16 cellular contexts compared by ENCODE assay signal in the genomic region with DNA sequence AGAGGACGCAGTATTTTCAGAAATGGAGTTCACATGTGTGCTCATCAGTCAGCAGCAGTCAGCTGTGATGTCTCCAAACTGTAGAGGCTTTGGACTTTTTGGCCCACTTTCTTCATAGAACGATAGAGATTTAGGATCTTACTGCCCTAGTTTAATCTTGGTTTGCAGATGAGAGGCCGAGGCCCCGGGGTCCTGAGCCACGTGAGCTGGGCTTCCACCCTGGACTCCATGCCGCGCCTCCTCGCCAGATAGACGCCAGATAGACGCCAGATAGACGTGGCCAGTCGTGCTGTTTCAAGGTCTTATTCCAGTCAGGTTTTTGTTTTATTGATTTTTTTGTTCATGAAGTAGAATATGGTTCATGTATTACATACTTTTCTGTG. TPM values are rescaled to one million over a fixed set of nuclear protein-coding genes. Genes with fewer than 3 reads are reported as not detected.
A peak's percentile ranks its signal among the peaks of the same experiment; 100 is the strongest.
DNase-seq lines count a peak whose midpoint lies in the region; TF ChIP-seq lines count a peak whose summit lies in the region.
"Had no signal": no experiment of that assay in that cellular context is flagged by ENCODE, and none has a peak within 500 bp of the region (broad histone marks: within the 10 kb centered on the region; RNA-seq: fewer than 3 reads in every experiment).

No MANE protein-coding gene starts in this region.

- H3K4me1 ChIP-seq in ectodermal cell (ENCODE audit: control insufficient read depth, insufficient read depth, low read length) = peaks cover 33% of the 10 kb centered on the region
- H3K4me1 ChIP-seq: BE2C had no signal

- no peak overlapping the region for H2AFZ ChIP-seq in neural cell (ENCODE audit: low read depth, low read length)

- H3F3A ChIP-seq in neural cell (ENCODE audit: insufficient read depth, low read length, poor library complexity, severe bottlenecking) = no peaks in the 10 kb centered on the region

- no peaks in the 10 kb centered on the region for H3K36me3 ChIP-seq in ectodermal cell (ENCODE audit: control insufficient read depth, insufficient read depth, low read length)
- no peaks in the 10 kb centered on the region for H3K36me3 ChIP-seq in neural cell (ENCODE audit: insufficient read depth, low read length)
- H3K36me3 ChIP-seq: BE2C had no signal

- H3K4me3 ChIP-seq in ectodermal cell (ENCODE audit: insufficient read depth, low read depth, low read length) (no peak overlapping the region), neural cell (ENCODE audit: low read length) (peak overlapping the region; percentile 31)

- H3K9me3 ChIP-seq in ectodermal cell (ENCODE audit: control insufficient read depth, low read length) (no peaks in the 10 kb centered on the region), neural cell (ENCODE audit: low read length) (no peaks in the 10 kb centered on the region)
- H3K9me3 ChIP-seq: BE2C had no signal

- WGBS in ectodermal cell, 2 experiments = 70 to 74% methylated on average over 12 of the region's 12 CpGs

- no peak overlapping the region for H3K4me3 Mint-ChIP-seq in type B pancreatic cell
- H3K4me3 Mint-ChIP-seq: CD4-positive, alpha-beta T cell had no signal

- H3K36me3 Mint-ChIP-seq in type B pancreatic cell = no peaks in the 10 kb centered on the region

- no peaks in the 10 kb centered on the region for H3K79me2 ChIP-seq in neural cell (replicated peaks; ENCODE audit: insufficient read depth, low read length)

- TF ChIP-seq EP300 in neural cell (conservative IDR thresholded peaks at IDR 0.05; ENCODE audit: poor library complexity, severe bottlenecking) = no peak

- H3K4me1 Mint-ChIP-seq in type B pancreatic cell (ENCODE audit: unreplicated experiment) = peaks cover 32% of the 10 kb centered on the region

- H3K27me3 Mint-ChIP-seq in type B pancreatic cell = no peaks in the 10 kb centered on the region
- H3K27me3 Mint-ChIP-seq: CD4-positive, alpha-beta T cell had no signal

- no peaks in the 10 kb centered on the region for H3K9me3 Mint-ChIP-seq in type B pancreatic cell
- H3K9me3 Mint-ChIP-seq: CD4-positive, alpha-beta T cell had no signal

- no peaks in the 10 kb centered on the region for H4K20me1 ChIP-seq in neural cell (ENCODE audit: insufficient read depth)

- H3K9me2 ChIP-seq in neural cell (ENCODE audit: insufficient read depth, low read length) = no peaks in the 10 kb centered on the region

- TF ChIP-seq RAD21 in neural cell (conservative IDR thresholded peaks at IDR 0.05) = no peak

- no peak overlapping the region for H3K4me2 ChIP-seq in neural cell (ENCODE audit: low read length)

- peak overlapping the region; percentile 50 for H3K9ac ChIP-seq in neural cell (ENCODE audit: low read length)

- peak; percentile 14 for DNase-seq in activated effector memory CD4-positive, alpha-beta T cell treated with anti-CD3 and anti-CD28 coated beads, Interleukin-2, amount 50 U/mL, for 16 hours
- DNase-seq in activated effector memory CD4-positive, alpha-beta T cell treated with Interleukin-2 at 50 U/mL for 16 hours = no peak
- DNase-seq in type B pancreatic cell (ENCODE audit: extremely low spot score, unreplicated experiment) (no peak), COLO668 (lab: John Stamatoyannopoulos, UW; ENCODE audit: unreplicated experiment) (no peak), NCI-H446 treated with DMSO at 0.1 percent for 48 hours (lab: John Stamatoyannopoulos, UW) (no peak), OCI-M1 (lab: John Stamatoyannopoulos, UW) (no peak)
- DNase-seq: 8988T; BE2C; CD4-positive, alpha-beta T cell; HCEC 1CT; NCI-H1417; NCI-H774; PC-3 had no signal

- H3K27ac Mint-ChIP-seq in type B pancreatic cell = peak overlapping the region; percentile 21
- H3K27ac Mint-ChIP-seq: CD4-positive, alpha-beta T cell had no signal

- peaks cover 8% of the 10 kb centered on the region for H3K27me3 ChIP-seq in ectodermal cell (ENCODE audit: control insufficient read depth, insufficient read depth, low read length, poor library complexity, severe bottlenecking)
- no peaks in the 10 kb centered on the region for H3K27me3 ChIP-seq in neural cell (ENCODE audit: insufficient read depth, low read depth, low read length)
- H3K27me3 ChIP-seq: BE2C had no signal

- H3K27ac ChIP-seq in ectodermal cell (ENCODE audit: insufficient read depth, low read depth, low read length, poor library complexity, severe bottlenecking) = peak overlapping the region; percentile 62
- peak overlapping the region; percentile 72 for H3K27ac ChIP-seq in neural cell (ENCODE audit: low read length)
- H3K27ac ChIP-seq: RWPE1 had no signal

- no peak for TF ChIP-seq CTCF in neural cell (IDR thresholded peaks at IDR 0.05; ENCODE audit: poor library complexity, severe bottlenecking)
- no peak for TF ChIP-seq CTCF in type B pancreatic cell (conservative IDR thresholded peaks at IDR 0.05)

TF ChIP-seq in neural cell, 6 proteins besides CTCF, POLR2A, EP300 and RAD21:
- no peak for TF ChIP-seq SMC3 (conservative IDR thresholded peaks at IDR 0.05; ENCODE audit: poor library complexity)
- TF ChIP-seq POLR2AphosphoS5 (IDR thresholded peaks at IDR 0.05) = no peak
- no peak for TF ChIP-seq TAF1 (IDR thresholded peaks at IDR 0.05; ENCODE audit: low read depth)
- TF ChIP-seq MXI1 (conservative IDR thresholded peaks at IDR 0.05; ENCODE audit: poor library complexity, severe bottlenecking) = no peak
- no peak for TF ChIP-seq EZH2 (IDR thresholded peaks at IDR 0.05; ENCODE audit: borderline replicate concordance, insufficient read depth, low read length, poor library complexity, severe bottlenecking)
- TF ChIP-seq, protein P1, sequence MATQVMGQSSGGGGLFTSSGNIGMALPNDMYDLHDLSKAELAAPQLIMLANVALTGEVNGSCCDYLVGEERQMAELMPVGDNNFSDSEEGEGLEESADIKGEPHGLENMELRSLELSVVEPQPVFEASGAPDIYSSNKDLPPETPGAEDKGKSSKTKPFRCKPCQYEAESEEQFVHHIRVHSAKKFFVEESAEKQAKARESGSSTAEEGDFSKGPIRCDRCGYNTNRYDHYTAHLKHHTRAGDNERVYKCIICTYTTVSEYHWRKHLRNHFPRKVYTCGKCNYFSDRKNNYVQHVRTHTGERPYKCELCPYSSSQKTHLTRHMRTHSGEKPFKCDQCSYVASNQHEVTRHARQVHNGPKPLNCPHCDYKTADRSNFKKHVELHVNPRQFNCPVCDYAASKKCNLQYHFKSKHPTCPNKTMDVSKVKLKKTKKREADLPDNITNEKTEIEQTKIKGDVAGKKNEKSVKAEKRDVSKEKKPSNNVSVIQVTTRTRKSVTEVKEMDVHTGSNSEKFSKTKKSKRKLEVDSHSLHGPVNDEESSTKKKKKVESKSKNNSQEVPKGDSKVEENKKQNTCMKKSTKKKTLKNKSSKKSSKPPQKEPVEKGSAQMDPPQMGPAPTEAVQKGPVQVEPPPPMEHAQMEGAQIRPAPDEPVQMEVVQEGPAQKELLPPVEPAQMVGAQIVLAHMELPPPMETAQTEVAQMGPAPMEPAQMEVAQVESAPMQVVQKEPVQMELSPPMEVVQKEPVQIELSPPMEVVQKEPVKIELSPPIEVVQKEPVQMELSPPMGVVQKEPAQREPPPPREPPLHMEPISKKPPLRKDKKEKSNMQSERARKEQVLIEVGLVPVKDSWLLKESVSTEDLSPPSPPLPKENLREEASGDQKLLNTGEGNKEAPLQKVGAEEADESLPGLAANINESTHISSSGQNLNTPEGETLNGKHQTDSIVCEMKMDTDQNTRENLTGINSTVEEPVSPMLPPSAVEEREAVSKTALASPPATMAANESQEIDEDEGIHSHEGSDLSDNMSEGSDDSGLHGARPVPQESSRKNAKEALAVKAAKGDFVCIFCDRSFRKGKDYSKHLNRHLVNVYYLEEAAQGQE (IDR thresholded peaks at IDR 0.05; ENCODE audit: borderline replicate concordance) = no peak

RNA-seq across cellular contexts. Expression of gene MCF2L, which starts 11.7 kb away (rescaled TPM):
- polyA plus RNA-seq in ectodermal cell (2013, experiment 1 of 4) = 40.0 TPM
- 57.3 TPM for polyA plus RNA-seq in ectodermal cell (2013, experiment 2 of 4)
- polyA plus RNA-seq in ectodermal cell (2013, experiment 3 of 4) = 29.8 TPM
- polyA plus RNA-seq in ectodermal cell (2013, experiment 4 of 4) = 32.4 TPM
- 88.0 and 95.2 TPM in 2 replicates for polyA plus RNA-seq in neural cell
- 123 and 129 TPM in 2 replicates for polyA minus RNA-seq in neural cell
- total RNA-seq in type B pancreatic cell (ENCODE audit: low replicate concordance) = 37.3 and 46.9 TPM in 2 replicates
